Comparison of ENCODE assay signal across 8 cellular contexts in the genomic region with DNA sequence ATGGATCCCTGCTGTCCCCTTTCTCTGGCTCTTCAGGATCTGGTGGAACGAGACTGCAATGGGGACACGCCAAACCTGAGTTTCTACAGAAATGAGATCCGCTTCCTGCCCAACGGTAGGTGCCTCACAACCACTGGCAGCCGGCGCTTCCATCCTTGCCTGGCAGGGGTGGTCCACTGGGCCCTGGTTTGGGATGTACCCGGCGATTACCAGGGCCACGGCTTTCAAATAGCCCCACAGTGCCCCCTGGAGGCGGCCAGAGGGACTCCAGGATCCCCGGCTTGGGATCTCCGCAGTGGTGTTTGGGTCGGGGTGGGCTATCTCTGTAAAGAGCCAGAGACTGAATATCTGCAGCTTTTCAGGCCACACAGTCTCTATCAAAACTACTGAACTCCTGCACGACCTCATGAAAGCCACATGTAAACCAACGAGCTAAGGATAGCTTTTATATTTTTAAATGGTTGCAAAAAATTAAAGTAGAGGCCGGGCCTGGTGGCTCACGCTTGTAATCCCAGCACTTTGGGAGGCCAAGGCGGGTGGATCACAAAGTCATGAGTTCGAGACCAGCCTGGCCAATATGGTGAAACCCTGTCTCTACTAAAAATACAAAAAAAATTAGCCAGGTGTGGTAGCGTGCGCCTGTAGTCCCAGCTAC. TPM values are rescaled to one million over a fixed set of nuclear protein-coding genes. Genes with fewer than 3 reads are reported as not detected.
A peak's percentile ranks its signal among the peaks of the same experiment; 100 is the strongest.
DNase-seq lines count a peak whose midpoint lies in the region; ATAC-seq and TF ChIP-seq lines count a peak whose summit lies in the region.

No MANE protein-coding gene starts in this region.

- peak; percentile 97 for TF ChIP-seq CTCF in Panc1 (IDR thresholded peaks at IDR 0.05)
- TF ChIP-seq CTCF in fibroblast of mammary gland (conservative IDR thresholded peaks at IDR 0.05; ENCODE audit: control insufficient read depth, insufficient read depth, low read depth, low read length), result peak; percentile 76
- peak; percentile 95 for TF ChIP-seq CTCF in type B pancreatic cell (conservative IDR thresholded peaks at IDR 0.05)

- POLR2A ChIA-PET in Panc1 (lab: Charles Lee), result interaction anchor here (0.6 kb wide), 1 partner anchor 101 kb away, joined by 4 read pairs; no protein-coding TSS in a partner anchor

- in situ Hi-C loops in Panc1 (cut with HindIII; ENCODE audit: low pct_unique_long_range_greater_than_20kb, low sequenced_read_pairs), result no loop called here

- H3K4me3 ChIP-seq in H7 (ENCODE audit: insufficient read depth, low read depth, low read length) (no peak overlapping the region), Panc1 (ENCODE audit: low read depth in 2 of 2, low read length in 2 of 2) (no peak overlapping the region), fibroblast of mammary gland (ENCODE audit: control insufficient read depth, low read depth, low read length) (no peak overlapping the region)

- H3K9me3 Mint-ChIP-seq in type B pancreatic cell, result no peaks in the 10 kb centered on the region

- H3K27ac ChIP-seq in Panc1 (ENCODE audit: low read length), result no peak overlapping the region; the same call in 1 of the 2 replicates

- H3K27me3 ChIP-seq in H7 (ENCODE audit: control insufficient read depth, insufficient read depth, low read length) (peaks cover 3% of the 10 kb centered on the region), Panc1 (ENCODE audit: control insufficient read depth, insufficient read depth, low read length) (no peaks in the 10 kb centered on the region)

- H3K4me1 ChIP-seq in Panc1 (ENCODE audit: control insufficient read depth, insufficient read depth, low read length), result peaks cover 33% of the 10 kb centered on the region

- H3K27ac Mint-ChIP-seq in type B pancreatic cell, result no peak overlapping the region

- peaks cover 3% of the 10 kb centered on the region for H3K27me3 Mint-ChIP-seq in type B pancreatic cell

- peaks cover 7% of the 10 kb centered on the region for H3K4me1 Mint-ChIP-seq in type B pancreatic cell (ENCODE audit: unreplicated experiment)

- no peaks in the 10 kb centered on the region for H3K9me3 ChIP-seq in Panc1 (ENCODE audit: control insufficient read depth, insufficient read depth, low read depth, low read length)

- peaks cover 10% of the 10 kb centered on the region for H3K36me3 ChIP-seq in H7 (replicated peaks; ENCODE audit: control insufficient read depth, insufficient read depth, low read length)
- H3K36me3 ChIP-seq in Panc1 (ENCODE audit: control insufficient read depth, insufficient read depth, low read length), result peaks cover 7% of the 10 kb centered on the region

- CTCF ChIA-PET in Panc1 (lab: Charles Lee), result interaction anchor here (0.6 to 1.7 kb wide), 7 partner anchors 14 to 398 kb away, joined by 3 to 6 read pairs (median 5); no protein-coding TSS in a partner anchor

- no TSS peak for BruUV-seq in Panc1 (replicated peaks; lab: Mats Ljungman, UMichigan)

- intact Hi-C loops in Panc1 (cut with micrococcal nuclease; ENCODE audit: unreplicated experiment), result no loop called here

- H3K4me3 Mint-ChIP-seq in type B pancreatic cell, result peak overlapping the region; percentile 78

- H3K36me3 Mint-ChIP-seq in type B pancreatic cell, result no peaks in the 10 kb centered on the region

- ATAC-seq in Panc1, result peak; percentile 62

- DNase-seq in AG20443 (ENCODE audit: low spot score) (peak; percentile 86), H7 (peak; percentile 97), Panc1 (ENCODE audit: low read depth, low spot score) (no peak), activated T-helper 1 cell treated with Interleukin-2 at 50 U/mL for 16 hours (ENCODE audit: low read depth) (peak; percentile 61), fibroblast of mammary gland (ENCODE audit: low read depth) (peak; percentile 54), occipital lobe (lab: John Stamatoyannopoulos, UW) (peak; percentile 49), type B pancreatic cell (ENCODE audit: extremely low spot score, unreplicated experiment) (peak; percentile 84), medulla oblongata (ENCODE audit: extremely low spot score) (no peak)

RNA-seq across cellular contexts. Expression of a gene that starts 3.7 kb away (rescaled TPM):
- 50.1 and 57.1 TPM in 2 replicates for total RNA-seq in H7 (2014; rRNA removed; shearing (Covaris generic))
- total RNA-seq in Panc1 (2021; ENCODE audit: unreplicated experiment) (47.3 TPM), occipital lobe (21.5 TPM), type B pancreatic cell (ENCODE audit: low replicate concordance) (42.8 and 49.6 TPM in 2 replicates)
- 60.2 TPM for polyA plus RNA-seq in Panc1 (2012; ENCODE audit: insufficient read length)

RNA-seq across cellular contexts. Expression of a gene that starts 8.5 kb away (rescaled TPM):
- 131 and 139 TPM in 2 replicates for total RNA-seq in H7 (2014; rRNA removed; shearing (Covaris generic))
- total RNA-seq in Panc1 (2021; ENCODE audit: unreplicated experiment) (46.6 TPM), occipital lobe (37.1 TPM), type B pancreatic cell (ENCODE audit: low replicate concordance) (8.8 and 21.2 TPM in 2 replicates)
- 53.7 TPM for polyA plus RNA-seq in Panc1 (2012; ENCODE audit: insufficient read length)

RNA-seq across cellular contexts. Expression of a gene that starts 12.1 kb away (rescaled TPM):
- 28.3 and 28.5 TPM in 2 replicates for total RNA-seq in H7 (2014; rRNA removed; shearing (Covaris generic))
- 49.9 TPM for total RNA-seq in Panc1 (2021; ENCODE audit: unreplicated experiment)
- 46.9 TPM for polyA plus RNA-seq in Panc1 (2012; ENCODE audit: insufficient read length)
- total RNA-seq in occipital lobe, result 20.1 TPM
- total RNA-seq in type B pancreatic cell (ENCODE audit: low replicate concordance), result 8.4 and 14.6 TPM in 2 replicates

RNA-seq across cellular contexts. Expression of a gene that starts 53.3 kb away (rescaled TPM):
- 25.7 and 36.8 TPM in 2 replicates for total RNA-seq in H7 (2014; rRNA removed; shearing (Covaris generic))
- total RNA-seq in Panc1 (2021; ENCODE audit: unreplicated experiment), result 23.8 TPM
- polyA plus RNA-seq in Panc1 (2012; ENCODE audit: insufficient read length), result 22.3 TPM
- 12.3 TPM for total RNA-seq in occipital lobe
- 6.1 and 11.8 TPM in 2 replicates for total RNA-seq in type B pancreatic cell (ENCODE audit: low replicate concordance)

Comparison
In these comparisons a context has a peak if more than half of its experiments do, and no peak if none do; other contexts are left out.
1. DNase-seq: peak in AG20443 (single experiment), H7 (single experiment), activated T-helper 1 cell treated with Interleukin-2 at 50 U/mL for 16 hours (single experiment), fibroblast of mammary gland (single experiment), occipital lobe (single experiment) and type B pancreatic cell (single experiment); none in Panc1 (single experiment) and medulla oblongata (single experiment).
2. Peak in every context shown above with its lines, with median percentiles within 50 percentile points of each other: CTCF ChIP-seq.